ENCODE assay signal across 20 cellular contexts in the genomic region with DNA sequence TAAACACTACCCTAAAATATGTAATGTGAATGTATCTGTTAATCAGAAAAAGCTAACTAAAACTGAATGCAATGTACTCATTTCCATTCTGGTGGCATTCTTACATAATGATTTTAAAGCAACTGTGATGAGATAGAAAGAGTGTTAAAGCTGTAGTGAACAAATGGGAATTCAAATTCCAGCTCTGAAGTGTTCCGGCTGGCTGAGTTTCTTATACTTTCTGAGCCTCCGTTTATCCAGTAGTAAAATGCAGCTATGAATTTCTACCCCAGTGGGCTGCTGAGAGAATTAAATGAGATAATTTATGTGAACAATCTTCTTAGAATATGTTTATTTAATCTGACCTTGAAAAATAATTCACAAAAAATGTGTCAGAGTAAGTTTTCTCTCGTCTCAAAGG.
"Had no signal": no experiment of that assay in that cellular context is flagged by ENCODE, and none has a peak within 500 bp of the region (broad histone marks: within the 10 kb centered on the region; RNA-seq: fewer than 3 reads in every experiment).

No MANE protein-coding gene starts in this region.

- H3K4me1 ChIP-seq: spleen, transverse colon had no signal

- H3K4me3 ChIP-seq: heart right ventricle, lung, sigmoid colon, spleen, transverse colon had no signal

- H3K9me3 ChIP-seq: heart right ventricle, sigmoid colon, spleen, transverse colon had no signal

- ATAC-seq: activated CD8-positive, alpha-beta memory T cell treated with anti-CD3 and anti-CD28 coated beads, Interleukin-2, amount 10 ng/mL, durations not matched to agents 7 days and 5 days; activated naive CD8-positive, alpha-beta T cell treated with anti-CD3 and anti-CD28 coated beads, Interleukin-2, amount 50 U/mL, for 24 hours; activated T-helper 17 cell treated with anti-CD3 and anti-CD28 coated beads, Interleukin-2, amount 50 U/mL, for 72 hours; esophagus mucosa; heart right ventricle had no signal

- H3K27me3 ChIP-seq: heart right ventricle, sigmoid colon, transverse colon had no signal

- DNase-seq: activated CD4-positive, alpha-beta memory T cell treated with anti-CD3 and anti-CD28 coated beads, Interleukin-2, amount 10 ng/mL, durations not matched to agents 7 days and 5 days; activated CD4-positive, alpha-beta T cell treated with anti-CD3 and anti-CD28 coated beads for 48 hours; activated CD4-positive, CD25-positive, alpha-beta regulatory T cell; activated CD8-positive, alpha-beta memory T cell treated with anti-CD3 and anti-CD28 coated beads, Interleukin-2, amount 10 ng/mL, durations not matched to agents 7 days and 5 days; activated naive CD4-positive, alpha-beta T cell treated with anti-CD3 and anti-CD28 coated beads for 36 hours; activated naive CD8-positive, alpha-beta T cell treated with anti-CD3 and anti-CD28 coated beads, Interleukin-2, amount 50 U/mL, for 24 hours; anterior cingulate cortex; cortex of kidney; effector CD8-positive, alpha-beta T cell; heart right ventricle; midbrain; sigmoid colon; spleen; stimulated activated naive CD4-positive, alpha-beta T cell; T-helper 1 cell; T-helper 9 cell; transverse colon had no signal

- H3K27ac ChIP-seq: sigmoid colon, spleen, transverse colon had no signal

- H3K36me3 ChIP-seq: heart right ventricle, sigmoid colon, spleen, transverse colon had no signal
